21 cellular contexts compared by ENCODE assay signal in genomic region chr5:168342151-168342825, GRCh38. TPM values are rescaled to one million over a fixed set of nuclear protein-coding genes. Genes with fewer than 3 reads are reported as not detected.
DNase-seq lines count a peak whose midpoint lies in the region; ATAC-seq and TF ChIP-seq lines count a peak whose summit lies in the region.
"Had no signal": no experiment of that assay in that cellular context is flagged by ENCODE, and none has a peak within 500 bp of the region (broad histone marks: within the 10 kb centered on the region; RNA-seq: fewer than 3 reads in every experiment).

No MANE protein-coding gene starts in this region.

- DNase-seq in Calu3 = no peak
- peak in 6 of 61 donors; percentile 8 to 47 (median 26) for DNase-seq in caudate nucleus (lab: John Stamatoyannopoulos, UW)
- DNase-seq in progenitor cell of endocrine pancreas (ENCODE audit: low spot score, unreplicated experiment) = no peak
- no peak for DNase-seq in effector CD4-positive, alpha-beta T cell
- no peak for DNase-seq in Right ventricle myocardium superior
- no peak for DNase-seq in endothelial cell (ENCODE audit: low spot score)
- no peak for DNase-seq in A172 (ENCODE audit: low spot score)
- DNase-seq: activated CD4-positive, alpha-beta T cell treated with anti-CD3 and anti-CD28 coated beads for 1 hour; activated T-cell treated with anti-CD3 and anti-CD28 coated beads, Interleukin-2, amount 50 U/mL, for 1 hour; central memory CD4-positive, alpha-beta T cell; GDM1; H7; MV-4-11; NCI-H1694 treated with DMSO at 0.1 percent for 48 hours; NCI-H2171 treated with DMSO at 0.1 percent for 48 hours; NCI-H526 treated with DMSO at 0.1 percent for 48 hours; psoas muscle; SIG-M5; stimulated activated CD4-positive, alpha-beta T cell treated with anti-CD3 and anti-CD28 coated beads, Interleukin-4, amount 100 ng/mL, for 4 hours had no signal

- CTCF ChIA-PET in Calu3 (lab: Charles Lee) = interaction anchor here (0.6 to 2.1 kb wide), 7 partner anchors 11 to 61 kb away, joined by 3 to 8 read pairs (median 3); no protein-coding TSS in a partner anchor

- H3K27ac Mint-ChIP-seq in Calu3 (ENCODE audit: unreplicated experiment) (peak overlapping the region; percentile 18), progenitor cell of endocrine pancreas (peak overlapping the region; percentile 67), endothelial cell (ENCODE audit: unreplicated experiment) (no peak overlapping the region)

- no peak for ATAC-seq in Right ventricle myocardium superior (ENCODE audit: poor library complexity)
- ATAC-seq: psoas muscle had no signal

- H3K36me3 Mint-ChIP-seq in Calu3 (ENCODE audit: insufficient read depth, unreplicated experiment) (peaks cover 39% of the 10 kb centered on the region), progenitor cell of endocrine pancreas (ENCODE audit: insufficient read depth) (peaks cover 21% of the 10 kb centered on the region), endothelial cell (ENCODE audit: low read depth, unreplicated experiment) (no peaks in the 10 kb centered on the region)

- BruUV-seq in Calu3 (replicated peaks; lab: Mats Ljungman, UMichigan) = no TSS peak

- H3K27me3 Mint-ChIP-seq in Calu3 (ENCODE audit: unreplicated experiment) (no peaks in the 10 kb centered on the region), progenitor cell of endocrine pancreas (no peaks in the 10 kb centered on the region), endothelial cell (ENCODE audit: unreplicated experiment) (peaks cover 4% of the 10 kb centered on the region)

- H3K27ac ChIP-seq in caudate nucleus (ENCODE audit: low read depth, low read length) = peak overlapping the region; percentile 48
- H3K27ac ChIP-seq: C4-2B, psoas muscle had no signal

- TF ChIP-seq CTCF in Calu3 (IDR thresholded peaks at IDR 0.05; ENCODE audit: unreplicated experiment) = no peak
- TF ChIP-seq CTCF in progenitor cell of endocrine pancreas (IDR thresholded peaks at IDR 0.05; ENCODE audit: unreplicated experiment) = no peak
- TF ChIP-seq CTCF in endothelial cell (IDR thresholded peaks at IDR 0.05; ENCODE audit: unreplicated experiment) = no peak

- TF ChIP-seq EP300 in Ishikawa (IDR thresholded peaks at IDR 0.05; ENCODE audit: borderline replicate concordance) = no peak

- intact Hi-C loops in Calu3 (cut with micrococcal nuclease; ENCODE audit: unreplicated experiment) = no loop called here
- intact Hi-C loops in Right ventricle myocardium superior (cut with DNase I) = no loop called here

- no peak for TF ChIP-seq RAD21 in Ishikawa (IDR thresholded peaks at IDR 0.05; ENCODE audit: low read depth)

- H3K4me1 Mint-ChIP-seq in Calu3 (ENCODE audit: low read depth, unreplicated experiment) (peaks cover 85% of the 10 kb centered on the region), progenitor cell of endocrine pancreas (ENCODE audit: low read depth) (peaks cover 47% of the 10 kb centered on the region), endothelial cell (ENCODE audit: unreplicated experiment) (peaks cover 15% of the 10 kb centered on the region)

- H3K4me3 Mint-ChIP-seq in Calu3 (ENCODE audit: low read depth, unreplicated experiment) (peak overlapping the region; percentile 8), progenitor cell of endocrine pancreas (ENCODE audit: low read depth) (no peak overlapping the region), endothelial cell (ENCODE audit: unreplicated experiment) (no peak overlapping the region)

- H3K9me3 Mint-ChIP-seq in Calu3 (ENCODE audit: low read depth, unreplicated experiment) (no peaks in the 10 kb centered on the region), progenitor cell of endocrine pancreas (ENCODE audit: low read depth) (no peaks in the 10 kb centered on the region), endothelial cell (ENCODE audit: unreplicated experiment) (no peaks in the 10 kb centered on the region)

TF ChIP-seq in Ishikawa, 13 proteins besides CTCF, POLR2A, EP300 and RAD21:
- no peak for TF ChIP-seq NFIC (IDR thresholded peaks at IDR 0.05)
- no peak for TF ChIP-seq ZBTB7A (IDR thresholded peaks at IDR 0.05; ENCODE audit: low read depth)
- no peak for TF ChIP-seq EGR1 (IDR thresholded peaks at IDR 0.05)
- peak; percentile 72; the same call in 1 of the 2 replicates for TF ChIP-seq CEBPB (IDR thresholded peaks at IDR 0.05)
- no peak for TF ChIP-seq CREB1 (IDR thresholded peaks at IDR 0.05; ENCODE audit: low read depth)
- TF ChIP-seq TAF1 (IDR thresholded peaks at IDR 0.05; ENCODE audit: low read depth) = no peak
- no peak for TF ChIP-seq TEAD4 (IDR thresholded peaks at IDR 0.05)
TF ChIP-seq in Ishikawa: peak in this region for 1.

RNA-seq across cellular contexts. Expression of gene WWC1, which starts 50.8 kb away (rescaled TPM):
- total RNA-seq in Calu3 (2022) (190 TPM in 2 replicates), progenitor cell of endocrine pancreas (62.3 and 70.3 TPM in 2 replicates), Right ventricle myocardium superior (1.8 TPM), endothelial cell (ENCODE audit: unreplicated experiment) (1.1 TPM)
- 19.1 and 20.7 TPM in 2 replicates for total RNA-seq in A172 (2014; rRNA removed; shearing (Covaris generic))
